Comparison of ENCODE assay signal across 23 cellular contexts in genomic region chr6:11964729-11965128, GRCh38. TPM values are rescaled to one million over a fixed set of nuclear protein-coding genes. Genes with fewer than 3 reads are reported as not detected.
DNase-seq lines count a peak whose midpoint lies in the region; ATAC-seq, FAIRE-seq and TF ChIP-seq lines count a peak whose summit lies in the region.
"Had no signal": no experiment of that assay in that cellular context is flagged by ENCODE, and none has a peak within 500 bp of the region (broad histone marks: within the 10 kb centered on the region; RNA-seq: fewer than 3 reads in every experiment).

No MANE protein-coding gene starts in this region.

- peaks cover 0 to 3% of the 10 kb centered on the region in 2 experiments; a peak in 1 of 4 replicates for H3K9me3 ChIP-seq in H1 (ENCODE audit: insufficient read depth in 2 of 2, low read depth in 1 of 2, low read length in 1 of 2)
- H3K9me3 ChIP-seq in CD4-positive, alpha-beta T cell (ENCODE audit: control insufficient read depth, low read length) = no peaks in the 10 kb centered on the region
- H3K9me3 ChIP-seq: BE2C, SJCRH30 had no signal

- H2BK5ac ChIP-seq in H1 (ENCODE audit: low read depth, low read length) = no peak overlapping the region

- no peak overlapping the region for H2BK15ac ChIP-seq in H1 (ENCODE audit: low read length)

- WGBS in H1 (ENCODE audit: extremely low coverage in 1 of 2, insufficient coverage in 1 of 2, insufficient read length in 1 of 2, insufficient replicate concordance in 2 of 2, low coverage in 1 of 2, low lambda C conversion rate in 2 of 2, missing lambda C conversion rate in 1 of 2), 2 experiments = 90% methylated on average over 3 of the region's 3 CpGs; no CpG with 5 or more reads in 1 of the 2 experiments

- no peaks in the 10 kb centered on the region for H3K79me1 ChIP-seq in H1 (ENCODE audit: low read depth, low read length)

- no peak for TF ChIP-seq EP300 in H1 (IDR thresholded peaks at IDR 0.05; ENCODE audit: borderline replicate concordance in 1 of 2, low read depth in 2 of 2, low read length in 2 of 2)

- H3K4me3 ChIP-seq in GM23338 (no peak overlapping the region), H1 (ENCODE audit: extremely low read depth in 1 of 4, insufficient read depth in 2 of 4, low read depth in 3 of 4, low read length in 4 of 4) (no peak overlapping the region)
- H3K4me3 ChIP-seq: SJCRH30 had no signal

- H3K27me3 ChIP-seq in GM23338 (ENCODE audit: insufficient read depth) = no peaks in the 10 kb centered on the region
- no peaks in the 10 kb centered on the region for H3K27me3 ChIP-seq in H1 (replicated peaks in 1 of 4; ENCODE audit: control insufficient read depth in 3 of 4, extremely low read depth in 1 of 4, insufficient read depth in 3 of 4, low read length in 3 of 4)
- no peaks in the 10 kb centered on the region for H3K27me3 ChIP-seq in CD4-positive, alpha-beta T cell (ENCODE audit: control insufficient read depth, insufficient read depth, low read length)
- H3K27me3 ChIP-seq: BE2C, SJCRH30 had no signal

- peaks cover 15% of the 10 kb centered on the region for H3K4me1 Mint-ChIP-seq in GM23338
- H3K4me1 Mint-ChIP-seq in stimulated activated naive CD8-positive, alpha-beta T cell treated with anti-CD3 and anti-CD28 coated beads, Interleukin-15, amount 100 ng/mL, for 72 hours = no peaks in the 10 kb centered on the region
- H3K4me1 Mint-ChIP-seq in CD4-positive, alpha-beta T cell (ENCODE audit: low read depth) = no peaks in the 10 kb centered on the region

- no peak overlapping the region for H4K91ac ChIP-seq in H1 (replicated peaks; ENCODE audit: insufficient read length, low read length)

- H3K4me1 ChIP-seq in GM23338 (ENCODE audit: insufficient read depth) (no peaks in the 10 kb centered on the region), H1 (replicated peaks in 1 of 4; ENCODE audit: control insufficient read depth in 3 of 4, insufficient read depth in 4 of 4, low read length in 3 of 4) (peaks cover 0 to 7% (median 1%) of the 10 kb centered on the region in 4 experiments; a peak in 2 of 7 replicates)
- H3K4me1 ChIP-seq: BE2C, SJCRH30 had no signal

- H3K4me3 Mint-ChIP-seq in GM23338 = no peak overlapping the region
- H3K4me3 Mint-ChIP-seq in stimulated activated naive CD8-positive, alpha-beta T cell treated with anti-CD3 and anti-CD28 coated beads, Interleukin-15, amount 100 ng/mL, for 72 hours = no peak overlapping the region
- no peak overlapping the region for H3K4me3 Mint-ChIP-seq in CD4-positive, alpha-beta T cell
- H3K4me3 Mint-ChIP-seq: CD14-positive monocyte had no signal

- no peak overlapping the region for H3K9ac ChIP-seq in H1 (replicated peaks in 1 of 4; ENCODE audit: extremely low read depth in 1 of 4, low read depth in 3 of 4, low read length in 3 of 4)

- H3K79me2 ChIP-seq in GM23338 (replicated peaks; ENCODE audit: insufficient read depth) (no peaks in the 10 kb centered on the region), H1 (ENCODE audit: control insufficient read depth in 1 of 2, insufficient read depth in 2 of 2, low read length in 2 of 2) (no peaks in the 10 kb centered on the region)

- intact Hi-C loops in CD4-positive, alpha-beta T cell (cut with DNase I, micrococcal nuclease) = no loop called here

- no peak overlapping the region for H3K27ac Mint-ChIP-seq in GM23338
- H3K27ac Mint-ChIP-seq in stimulated activated naive CD8-positive, alpha-beta T cell treated with anti-CD3 and anti-CD28 coated beads, Interleukin-15, amount 100 ng/mL, for 72 hours = no peak overlapping the region
- H3K27ac Mint-ChIP-seq in CD4-positive, alpha-beta T cell = no peak overlapping the region
- H3K27ac Mint-ChIP-seq: CD14-positive monocyte had no signal

- H4K8ac ChIP-seq in H1 (ENCODE audit: extremely low read depth, insufficient read depth, low read length) = no peak overlapping the region

- H3K56ac ChIP-seq in H1 (replicated peaks; ENCODE audit: insufficient read length, low read depth, low read length) = no peak overlapping the region

- H3K27me3 Mint-ChIP-seq in GM23338 (ENCODE audit: insufficient read depth, low read depth, poor library complexity) = peaks cover 3% of the 10 kb centered on the region
- no peaks in the 10 kb centered on the region for H3K27me3 Mint-ChIP-seq in stimulated activated naive CD8-positive, alpha-beta T cell treated with anti-CD3 and anti-CD28 coated beads, Interleukin-15, amount 100 ng/mL, for 72 hours
- H3K27me3 Mint-ChIP-seq in CD4-positive, alpha-beta T cell = no peaks in the 10 kb centered on the region

- H2BK12ac ChIP-seq in H1 (ENCODE audit: low read depth, low read length) = no peak overlapping the region

- no peak overlapping the region for H2AK5ac ChIP-seq in H1 (ENCODE audit: low read depth, low read length)

- no peak overlapping the region for H2BK20ac ChIP-seq in H1 (ENCODE audit: low read length)

- peaks cover 31% of the 10 kb centered on the region; the same call in 1 of the 2 replicates for H3K9me2 ChIP-seq in GM23338 (ENCODE audit: insufficient read depth)

- H3K4me2 ChIP-seq in GM23338 (0 out of 2 replicates have a peak overlapping the region, but pooled peaks have one; percentile 25), H1 (ENCODE audit: insufficient read depth in 1 of 2, low read depth in 2 of 2, low read length in 2 of 2) (no peak overlapping the region)

- H4K5ac ChIP-seq in H1 (ENCODE audit: insufficient read length, low read depth, low read length) = no peak overlapping the region

- H3K36me3 Mint-ChIP-seq in GM23338 (ENCODE audit: low read depth) = peaks cover 5% of the 10 kb centered on the region
- H3K36me3 Mint-ChIP-seq in CD4-positive, alpha-beta T cell (ENCODE audit: low read depth) = no peaks in the 10 kb centered on the region
- H3K36me3 Mint-ChIP-seq: CD14-positive monocyte had no signal

- ATAC-seq in GM23338 = no peak
- no peak for ATAC-seq in stimulated activated naive CD8-positive, alpha-beta T cell treated with anti-CD3 and anti-CD28 coated beads, Interleukin-15, amount 100 ng/mL, for 72 hours
- ATAC-seq in CD4-positive, alpha-beta T cell (ENCODE audit: poor library complexity) = no peak
- ATAC-seq: SK-N-SH treated with all-trans-retinoic acid at 6 μM for 48 hours had no signal

- H3K23ac ChIP-seq in H1 (ENCODE audit: insufficient read length) = no peak overlapping the region

- H3K36me3 ChIP-seq in GM23338 (ENCODE audit: insufficient read depth) (no peaks in the 10 kb centered on the region), H1 (ENCODE audit: control insufficient read depth in 2 of 4, insufficient read depth in 4 of 4, low read length in 3 of 4) (no peaks in the 10 kb centered on the region)
- H3K36me3 ChIP-seq: BE2C, SJCRH30 had no signal

- H3K18ac ChIP-seq in H1 (ENCODE audit: extremely low read depth, low read length) = no peak overlapping the region

- H2BK120ac ChIP-seq in H1 (replicated peaks; ENCODE audit: low read depth, low read length) = no peak overlapping the region

- CTCF ChIA-PET in H1 (lab: Charles Lee; ENCODE audit: partially characterized antibody) = no interaction called here
- CTCF ChIA-PET in CD4-positive, alpha-beta T cell (lab: Charles Lee) = no interaction called here

- no peaks in the 10 kb centered on the region for H4K20me1 ChIP-seq in GM23338 (replicated peaks; ENCODE audit: insufficient read depth)
- no peaks in the 10 kb centered on the region for H4K20me1 ChIP-seq in H1 (replicated peaks in 1 of 2; ENCODE audit: control insufficient read depth in 1 of 2, insufficient read depth in 2 of 2, low read length in 2 of 2)

- no peaks in the 10 kb centered on the region for H3K23me2 ChIP-seq in H1 (ENCODE audit: low read depth, low read length)

- no peaks in the 10 kb centered on the region; the same call in 2 of the 3 replicates for H3K9me3 Mint-ChIP-seq in GM23338
- H3K9me3 Mint-ChIP-seq in stimulated activated naive CD8-positive, alpha-beta T cell treated with anti-CD3 and anti-CD28 coated beads, Interleukin-15, amount 100 ng/mL, for 72 hours = peaks cover 11 to 13% of the 10 kb centered on the region in 2 donors
- no peaks in the 10 kb centered on the region for H3K9me3 Mint-ChIP-seq in CD4-positive, alpha-beta T cell

- no peak for FAIRE-seq in H1 (lab: Jason Lieb, UNC)

- no peaks in the 10 kb centered on the region for H3F3A ChIP-seq in GM23338 (replicated peaks; ENCODE audit: low read depth)

- no peak for TF ChIP-seq CTCF in GM23338 (conservative IDR thresholded peaks at IDR 0.05; ENCODE audit: low read depth in 2 of 2)
- TF ChIP-seq CTCF in H1 (IDR thresholded peaks at IDR 0.05; ENCODE audit: control extremely low read depth in 1 of 3, insufficient read depth in 1 of 3, low read depth in 1 of 3, low read length in 3 of 3) = no peak
- no peak for TF ChIP-seq CTCF in CD4-positive, alpha-beta T cell (IDR thresholded peaks at IDR 0.05)

- POLR2A ChIA-PET in H1 (lab: Charles Lee; ENCODE audit: partially characterized antibody) = no interaction called here
- POLR2A ChIA-PET in CD4-positive, alpha-beta T cell (lab: Charles Lee) = no interaction called here

- no peak overlapping the region for H3K14ac ChIP-seq in H1 (ENCODE audit: insufficient read length)

- H2AFZ ChIP-seq in GM23338 = no peak overlapping the region
- 0 out of 2 replicates have a peak overlapping the region, but pooled peaks have one; percentile 12 for H2AFZ ChIP-seq in H1 (ENCODE audit: low read length)

- H3K27ac ChIP-seq in GM23338 (ENCODE audit: low read depth) (no peak overlapping the region), H1 (ENCODE audit: low read depth, low read length) (no peak overlapping the region)
- H3K27ac ChIP-seq in CD4-positive, alpha-beta T cell (ENCODE audit: low read depth, low read length) = no peak overlapping the region
- H3K27ac ChIP-seq: HL-60, SJCRH30 had no signal

- TF ChIP-seq POLR2A in H1 (IDR thresholded peaks at IDR 0.05; ENCODE audit: control extremely low read depth in 1 of 2, low read depth in 2 of 2, low read length in 2 of 2) = no peak

- no peak overlapping the region for H3K4ac ChIP-seq in H1 (replicated peaks; ENCODE audit: insufficient read length, low read depth, low read length)

- TF ChIP-seq RAD21 in H1 (IDR thresholded peaks at IDR 0.05 in 1 of 2, conservative IDR thresholded peaks at IDR 0.05 in 1 of 2; ENCODE audit: low read depth in 2 of 2, low read length in 2 of 2) = no peak

- no peak for DNase-seq in GM23338 (ENCODE audit: low spot score)
- peak; percentile 30 for DNase-seq in MV-4-11 (lab: John Stamatoyannopoulos, UW)
- no peak for DNase-seq in H1 (ENCODE audit: low read depth in 1 of 2, low spot score in 2 of 2)
- DNase-seq in iris pigment epithelial cell (ENCODE audit: low read depth) = peak; percentile 40
- DNase-seq in NCI-H1092 (lab: John Stamatoyannopoulos, UW) = no peak
- no peak for DNase-seq in stimulated activated naive CD8-positive, alpha-beta T cell treated with anti-CD3 and anti-CD28 coated beads, Interleukin-15, amount 100 ng/mL, for 72 hours
- DNase-seq in CD4-positive, alpha-beta T cell = no peak
- no peak for DNase-seq in CD1c-positive myeloid dendritic cell (ENCODE audit: extremely low spot score)
- DNase-seq: BE2C, DMS153, HCEC 1CT, Karpas-422, NCI-H1105, NCI-H1436 treated with DMSO at 0.1 percent for 48 hours, NCI-H1930, NCI-H446, NCI-H524 treated with DMSO at 0.1 percent for 48 hours, NCI-H774, SJCRH30, T-helper 2 cell had no signal

RNA-seq across cellular contexts. Expression of gene HIVEP1, which starts 47.4 kb away (rescaled TPM):
- 16.5 and 21.7 TPM in 2 replicates for total RNA-seq in GM23338 (2014; rRNA removed; shearing (Covaris generic))
- 7.7 and 10.1 TPM in 2 replicates for polyA plus RNA-seq in GM23338 (2016; fragmentation: Nextera tagmentation; extraction: Ambion mirVana)
- total RNA-seq in H1 (2021; fragmentation: NEBNext Ultra II Directional; extraction: Animal tissue kit (Norgen Biotek cat#: 25700)) = 22.6 and 26.3 TPM in 2 replicates
- polyA plus RNA-seq in H1 (2011; rRNA removed) = 13.0 and 23.1 TPM in 2 replicates
- polyA plus RNA-seq in H1 (2011; cell fraction: cytosol; rRNA removed) = 14.5 TPM
- polyA plus RNA-seq in H1 (2011; cell fraction: nucleus; rRNA removed) = 40.9 TPM
- polyA plus RNA-seq in H1 (2012, experiment 1 of 2) = 14.2 to 16.0 TPM (median 15.4 TPM) in 4 replicates
- polyA plus RNA-seq in H1 (2012, experiment 2 of 2) = 1.2 TPM
- polyA plus RNA-seq in H1 (2013, experiment 1 of 2) = 11.6 TPM
- polyA plus RNA-seq in H1 (2013, experiment 2 of 2) = 9.0 TPM
- 55.0 and 77.3 TPM in 2 replicates for polyA minus RNA-seq in H1 (2011; rRNA and poly(A)+ RNA removed)
- 21.3 TPM for polyA minus RNA-seq in H1 (2011; cell fraction: cytosol; rRNA and poly(A)+ RNA removed)
- 74.2 TPM for polyA minus RNA-seq in H1 (2011; cell fraction: nucleus; rRNA and poly(A)+ RNA removed)
- 10 to 100 TPM; 76.3 to 78.8 TPM for total RNA-seq in CD4-positive, alpha-beta T cell

Comparison
In these comparisons a context has a peak if more than half of its experiments do, and no peak if none do; other contexts are left out.
1. DNase-seq: peak in MV-4-11 (single experiment) and iris pigment epithelial cell (single experiment); none in GM23338 (single experiment), H1 (0 of 2), NCI-H1092 (single experiment), stimulated activated naive CD8-positive, alpha-beta T cell treated with anti-CD3 and anti-CD28 coated beads, Interleukin-15, amount 100 ng/mL, for 72 hours (0 of 2), CD4-positive, alpha-beta T cell (0 of 10) and CD1c-positive myeloid dendritic cell (single experiment).